Comparison of ENCODE assay signal across 1 cellular context in the genomic region with DNA sequence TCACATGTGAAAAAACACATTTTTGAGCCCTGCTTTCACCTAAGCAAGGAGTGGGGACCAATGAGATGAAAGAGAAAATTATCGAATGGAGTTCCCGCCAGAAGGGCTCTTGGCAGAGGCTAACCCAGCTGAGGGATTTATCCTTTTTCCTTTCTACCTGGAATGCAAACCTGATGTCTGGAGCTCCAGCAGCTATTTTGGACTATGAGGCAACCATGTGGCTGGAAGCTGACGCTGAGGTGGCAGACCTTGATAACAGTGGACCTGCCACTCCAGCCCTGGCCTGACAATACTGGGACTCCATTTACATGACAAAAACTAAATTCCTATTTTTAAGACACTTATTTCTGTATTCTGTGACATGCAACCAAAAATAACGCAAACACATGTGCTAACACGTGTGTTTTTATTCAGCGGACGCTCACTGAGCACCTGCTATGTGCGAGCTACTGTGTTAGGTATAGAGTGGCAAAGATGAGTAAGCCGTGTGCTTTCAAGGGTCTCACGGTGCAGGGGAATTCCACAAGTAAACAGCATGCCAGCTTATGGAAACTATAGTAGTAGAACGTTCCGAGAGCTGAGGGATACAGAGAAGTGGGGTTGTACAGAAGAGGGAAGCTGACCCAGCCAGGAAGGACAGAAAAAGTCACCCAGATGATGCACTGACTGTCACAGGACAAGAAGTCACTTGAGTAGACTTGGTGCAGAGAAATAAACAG.
TF ChIP-seq lines count a peak whose summit lies in the region.

No MANE protein-coding gene starts in this region.

TF ChIP-seq in HepG2, 621 proteins besides CTCF, POLR2A, EP300 and RAD21:
- no peak for TF ChIP-seq THAP8 (CRISPR knock-in tag; IDR thresholded peaks at IDR 0.05; ENCODE audit: borderline replicate concordance)
- TF ChIP-seq, protein P1, sequence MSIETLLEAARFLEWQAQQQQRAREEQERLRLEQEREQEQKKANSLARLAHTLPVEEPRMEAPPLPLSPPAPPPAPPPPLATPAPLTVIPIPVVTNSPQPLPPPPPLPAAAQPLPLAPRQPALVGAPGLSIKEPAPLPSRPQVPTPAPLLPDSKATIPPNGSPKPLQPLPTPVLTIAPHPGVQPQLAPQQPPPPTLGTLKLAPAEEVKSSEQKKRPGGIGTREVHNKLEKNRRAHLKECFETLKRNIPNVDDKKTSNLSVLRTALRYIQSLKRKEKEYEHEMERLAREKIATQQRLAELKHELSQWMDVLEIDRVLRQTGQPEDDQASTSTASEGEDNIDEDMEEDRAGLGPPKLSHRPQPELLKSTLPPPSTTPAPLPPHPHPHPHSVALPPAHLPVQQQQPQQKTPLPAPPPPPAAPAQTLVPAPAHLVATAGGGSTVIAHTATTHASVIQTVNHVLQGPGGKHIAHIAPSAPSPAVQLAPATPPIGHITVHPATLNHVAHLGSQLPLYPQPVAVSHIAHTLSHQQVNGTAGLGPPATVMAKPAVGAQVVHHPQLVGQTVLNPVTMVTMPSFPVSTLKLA (IDR thresholded peaks at IDR 0.05), result peak; percentile 65
